ENCODE assay signal across 17 cellular contexts in genomic region chr10:91935886-91936285, GRCh38. TPM values are rescaled to one million over a fixed set of nuclear protein-coding genes. Genes with fewer than 3 reads are reported as not detected.
DNase-seq lines count a peak whose midpoint lies in the region; ATAC-seq and TF ChIP-seq lines count a peak whose summit lies in the region.
"Had no signal": no experiment of that assay in that cellular context is flagged by ENCODE, and none has a peak within 500 bp of the region (broad histone marks: within the 10 kb centered on the region; RNA-seq: fewer than 3 reads in every experiment).

No MANE protein-coding gene starts in this region.

- H4K20me1 ChIP-seq in IMR-90 (ENCODE audit: insufficient read depth, low read length) (peaks cover 38% of the 10 kb centered on the region), mammary epithelial cell (ENCODE audit: insufficient read depth, low read length) (no peaks in the 10 kb centered on the region), H9 (ENCODE audit: control insufficient read depth, insufficient read depth, insufficient read length) (no peaks in the 10 kb centered on the region)

- H2BK120ac ChIP-seq in IMR-90 (ENCODE audit: low read depth, low read length) (no peak overlapping the region), H9 (ENCODE audit: low read depth, low read length, poor library complexity, severe bottlenecking) (no peak overlapping the region)

- H2BK5ac ChIP-seq in IMR-90 (ENCODE audit: low read depth, low read length, poor library complexity, severe bottlenecking) (no peak overlapping the region), H9 (ENCODE audit: insufficient read length, low read length) (no peak overlapping the region)

- TF ChIP-seq RAD21 in IMR-90 (IDR thresholded peaks at IDR 0.05; ENCODE audit: low read length) = no peak

- intact Hi-C loops in IMR-90 (cut with micrococcal nuclease) (no loop called here), mammary epithelial cell (cut with micrococcal nuclease) (no loop called here)
- intact Hi-C loops in activated T-helper 2 cell treated with anti-CD3 and anti-CD28 coated beads, Interferon-gamma antibody, Interleukin-2, Interleukin-4, amounts not matched to agents 10 μg/mL and 5 μg/mL and 100 μg/mL, durations not matched to agents 14 hours and 24 hours and 36 hours (cut with micrococcal nuclease) = no loop called here

- no peak overlapping the region for H2AK9ac ChIP-seq in IMR-90 (replicated peaks; ENCODE audit: low read depth, low read length, poor library complexity)

- ATAC-seq in IMR-90 (ENCODE audit: low read depth) (no peak), GM21390 (IDR thresholded peaks at IDR 0.05; ENCODE audit: unreplicated experiment) (no peak)
- ATAC-seq: CD8-positive, alpha-beta T cell; GM12878 had no signal

- H3K27me3 ChIP-seq in IMR-90 (ENCODE audit: control insufficient read depth, insufficient read depth, low read length) = no peaks in the 10 kb centered on the region
- H3K27me3 ChIP-seq in mammary epithelial cell (ENCODE audit: insufficient read depth, low read length) = no peaks in the 10 kb centered on the region
- H3K27me3 ChIP-seq in H9 (ENCODE audit: insufficient read depth, low read length) = no peaks in the 10 kb centered on the region
- H3K27me3 ChIP-seq: BLaER1, SJSA1 had no signal

- TF ChIP-seq CTCF in IMR-90 (conservative IDR thresholded peaks at IDR 0.05; ENCODE audit: low read depth, low read length) (no peak), mammary epithelial cell (conservative IDR thresholded peaks at IDR 0.05 in 1 of 2, IDR thresholded peaks at IDR 0.05 in 1 of 2; ENCODE audit: extremely low read depth in 1 of 2, insufficient read depth in 1 of 2, low read depth in 1 of 2, low read length in 2 of 2) (no peak), H9 (conservative IDR thresholded peaks at IDR 0.05) (no peak)

- H3K4me2 ChIP-seq in IMR-90 (ENCODE audit: low read depth, low read length) (no peak overlapping the region), mammary epithelial cell (ENCODE audit: insufficient read depth, low read depth, low read length) (peak overlapping the region; percentile 50), H9 (ENCODE audit: insufficient read depth, insufficient read length, low read length) (no peak overlapping the region)
- H3K4me2 ChIP-seq: BLaER1 had no signal

- H3K9me3 ChIP-seq in IMR-90 (ENCODE audit: control insufficient read depth, insufficient read depth, low read length) (no peaks in the 10 kb centered on the region), mammary epithelial cell (replicated peaks; ENCODE audit: insufficient read depth, low read length) (no peaks in the 10 kb centered on the region), H9 (ENCODE audit: control insufficient read depth, low read depth, low read length) (no peaks in the 10 kb centered on the region)
- H3K9me3 ChIP-seq: BLaER1, SJSA1 had no signal

- no peak for TF ChIP-seq POLR2A in IMR-90 (IDR thresholded peaks at IDR 0.05; ENCODE audit: low read depth, low read length)

- DNase-seq in ELR (ENCODE audit: low read depth) (peak; percentile 55), IMR-90 (peak; percentile 13), mammary epithelial cell (peak; percentile 79), kidney tubule cell (ENCODE audit: low spot score) (peak; percentile 27), H9 (no peak)
- no peak for DNase-seq in stimulated activated CD4-positive, alpha-beta T cell treated with anti-CD3 and anti-CD28 coated beads, Interleukin-4, amount 100 ng/mL, for 24 hours
- DNase-seq in activated T-helper 2 cell treated with anti-CD3 and anti-CD28 coated beads, Interferon-gamma antibody, Interleukin-2, Interleukin-4, amounts not matched to agents 10 μg/mL and 5 μg/mL and 100 μg/mL, durations not matched to agents 14 hours and 24 hours and 36 hours (ENCODE audit: low spot score) = no peak
- DNase-seq: CD8-positive, alpha-beta T cell; DMS79 treated with DMSO at 0.1 percent for 48 hours; GDM1; NCI-H187; NCI-H345; NCI-H526 had no signal

- no peak overlapping the region for H3T11ph ChIP-seq in H9 (ENCODE audit: low read length)

- no peak overlapping the region for H4K91ac ChIP-seq in IMR-90 (ENCODE audit: insufficient read depth, low read depth, low read length)
- H4K91ac ChIP-seq in H9 (ENCODE audit: insufficient read length, low read depth, low read length) = no peak overlapping the region

- H3K79me2 ChIP-seq in mammary epithelial cell (ENCODE audit: insufficient read depth, low read length) (peaks cover 94% of the 10 kb centered on the region), H9 (ENCODE audit: insufficient read depth, low read length) (peaks cover 6% of the 10 kb centered on the region; the same call in 1 of the 2 replicates)

- H3K56ac ChIP-seq in IMR-90 (ENCODE audit: extremely low read depth, insufficient read depth, low read length) (no peak overlapping the region), H9 (ENCODE audit: insufficient read length, low read depth, low read length) (no peak overlapping the region)

- H3K27ac ChIP-seq in IMR-90 (ENCODE audit: insufficient read depth, low read length) = no peak overlapping the region
- H3K27ac ChIP-seq in mammary epithelial cell (ENCODE audit: insufficient read depth, low read depth, low read length) = peak overlapping the region; percentile 40
- no peak overlapping the region for H3K27ac ChIP-seq in H9 (ENCODE audit: insufficient read length, low read depth, low read length)
- H3K27ac ChIP-seq: BLaER1, SJSA1 had no signal

- H3K23ac ChIP-seq in IMR-90 (ENCODE audit: low read depth, low read length) = no peak overlapping the region
- H3K23ac ChIP-seq in H9 (ENCODE audit: insufficient read length, low read depth, low read length) = no peak overlapping the region

- POLR2A ChIA-PET in IMR-90 (lab: Charles Lee; ENCODE audit: unreplicated experiment) = interaction anchor here (0.6 kb wide), 1 partner anchor 407 kb away, joined by 3 read pairs; no protein-coding TSS in a partner anchor

- peaks cover 17 to 45% (median 35%) of the 10 kb centered on the region in 3 experiments; a peak in 5 of 7 replicates for H3K36me3 Mint-ChIP-seq in H9 (ENCODE audit: insufficient read depth in 1 of 3, low read depth in 3 of 3)
- peaks cover 62% of the 10 kb centered on the region for H3K36me3 Mint-ChIP-seq in activated T-helper 2 cell treated with anti-CD3 and anti-CD28 coated beads, Interferon-gamma antibody, Interleukin-2, Interleukin-4, amounts not matched to agents 10 μg/mL and 5 μg/mL and 100 μg/mL, durations not matched to agents 14 hours and 24 hours and 36 hours (ENCODE audit: low read depth)

- H3K14ac ChIP-seq in IMR-90 (replicated peaks; ENCODE audit: low read depth, low read length) (no peak overlapping the region), H9 (ENCODE audit: insufficient read depth, low read length) (no peak overlapping the region)

- dilution Hi-C loops in IMR-90 (cut with HindIII; ENCODE audit: low sequenced_read_pairs, unreplicated experiment) = no loop called here
- dilution Hi-C loops in mammary epithelial cell (cut with HindIII; ENCODE audit: low sequenced_read_pairs) = no loop called here

- H3K9me3 Mint-ChIP-seq in H9 = no peaks in the 10 kb centered on the region
- H3K9me3 Mint-ChIP-seq in activated T-helper 2 cell treated with anti-CD3 and anti-CD28 coated beads, Interferon-gamma antibody, Interleukin-2, Interleukin-4, amounts not matched to agents 10 μg/mL and 5 μg/mL and 100 μg/mL, durations not matched to agents 14 hours and 24 hours and 36 hours = no peaks in the 10 kb centered on the region
- H3K9me3 Mint-ChIP-seq: CD8-positive, alpha-beta T cell had no signal

- H2BK15ac ChIP-seq in IMR-90 (ENCODE audit: low read depth, low read length) (no peak overlapping the region), H9 (ENCODE audit: low read depth, low read length) (no peak overlapping the region)

- peaks cover 17% of the 10 kb centered on the region for H3K36me3 ChIP-seq in IMR-90 (ENCODE audit: control insufficient read depth, insufficient read depth, low read length)
- peaks cover 5% of the 10 kb centered on the region for H3K36me3 ChIP-seq in mammary epithelial cell (ENCODE audit: insufficient read depth, low read length)

- no peak overlapping the region for H3K27ac Mint-ChIP-seq in H9
- H3K27ac Mint-ChIP-seq in activated T-helper 2 cell treated with anti-CD3 and anti-CD28 coated beads, Interferon-gamma antibody, Interleukin-2, Interleukin-4, amounts not matched to agents 10 μg/mL and 5 μg/mL and 100 μg/mL, durations not matched to agents 14 hours and 24 hours and 36 hours = no peak overlapping the region
- H3K27ac Mint-ChIP-seq: CD8-positive, alpha-beta T cell had no signal

- H2AFZ ChIP-seq in IMR-90 (replicated peaks; ENCODE audit: low read length, poor library complexity) (no peak overlapping the region), mammary epithelial cell (ENCODE audit: low read depth, low read length) (no peak overlapping the region), H9 (ENCODE audit: low read length) (no peak overlapping the region)

- H4K5ac ChIP-seq in IMR-90 (ENCODE audit: low read depth, low read length) (no peak overlapping the region), H9 (ENCODE audit: insufficient read length, low read depth, low read length) (no peak overlapping the region)

- H3K4me1 Mint-ChIP-seq in H9 = peaks cover 3 to 7% of the 10 kb centered on the region in 2 experiments; a peak in 3 of 4 replicates
- H3K4me1 Mint-ChIP-seq in activated T-helper 2 cell treated with anti-CD3 and anti-CD28 coated beads, Interferon-gamma antibody, Interleukin-2, Interleukin-4, amounts not matched to agents 10 μg/mL and 5 μg/mL and 100 μg/mL, durations not matched to agents 14 hours and 24 hours and 36 hours (ENCODE audit: low read depth) = peaks cover 31% of the 10 kb centered on the region

- no peaks in the 10 kb centered on the region for H3K23me2 ChIP-seq in H9 (ENCODE audit: insufficient read length, low read depth, low read length, poor library complexity, severe bottlenecking)

- no peak overlapping the region for H3K18ac ChIP-seq in IMR-90 (ENCODE audit: low read depth, low read length)
- no peak overlapping the region for H3K18ac ChIP-seq in H9 (ENCODE audit: insufficient read length, low read depth, low read length)

- no peak overlapping the region for H4K8ac ChIP-seq in IMR-90 (ENCODE audit: low read depth in 2 of 2, low read length in 2 of 2)
- H4K8ac ChIP-seq in H9 (replicated peaks; ENCODE audit: insufficient read length, low read depth, low read length) = no peak overlapping the region

- H2AK5ac ChIP-seq in IMR-90 (ENCODE audit: low read depth, low read length) = no peak overlapping the region
- H2AK5ac ChIP-seq in H9 (ENCODE audit: insufficient read length, low read length) = no peak overlapping the region

- no peak overlapping the region for H3K4me3 ChIP-seq in IMR-90 (ENCODE audit: insufficient read depth, low read depth, low read length)
- no peak overlapping the region for H3K4me3 ChIP-seq in mammary epithelial cell (replicated peaks in 1 of 3; ENCODE audit: insufficient read depth in 1 of 3, low read depth in 2 of 3, low read length in 3 of 3)
- H3K4me3 ChIP-seq: BLaER1, GM12878, SJSA1 had no signal

- no peak overlapping the region for H3K4me3 Mint-ChIP-seq in H9
- no peak overlapping the region for H3K4me3 Mint-ChIP-seq in activated T-helper 2 cell treated with anti-CD3 and anti-CD28 coated beads, Interferon-gamma antibody, Interleukin-2, Interleukin-4, amounts not matched to agents 10 μg/mL and 5 μg/mL and 100 μg/mL, durations not matched to agents 14 hours and 24 hours and 36 hours (ENCODE audit: low read depth)
- H3K4me3 Mint-ChIP-seq: CD8-positive, alpha-beta T cell had no signal

- no peak overlapping the region for H2BK12ac ChIP-seq in H9 (ENCODE audit: insufficient read length, low read depth, low read length)

- H3K9me1 ChIP-seq in IMR-90 (ENCODE audit: insufficient read depth, low read length) = peaks cover 16% of the 10 kb centered on the region

- no CpG with 5 or more reads among the region's 2 CpGs for whole genome bisulfite sequencing in IMR-90 (ENCODE audit: extremely low coverage in 2 of 2, insufficient read length in 1 of 2), 2 experiments
- WGBS in mammary epithelial cell (ENCODE audit: low coverage, missing lambda C conversion rate) = 57% methylated on average over 2 of the region's 2 CpGs
- WGBS in H9 (ENCODE audit: extremely low coverage, insufficient read length, low lambda C conversion rate) = no CpG with 5 or more reads among the region's 2 CpGs

- peaks cover 40 to 67% of the 10 kb centered on the region in 2 experiments for H3K79me1 ChIP-seq in IMR-90 (ENCODE audit: low read depth in 1 of 2, low read length in 2 of 2)
- H3K79me1 ChIP-seq in H9 (ENCODE audit: insufficient read depth, low read depth, low read length, poor library complexity, severe bottlenecking) = peaks cover 17% of the 10 kb centered on the region

- BruUV-seq in IMR-90 (replicated peaks; lab: Mats Ljungman, UMichigan) = no TSS peak
- no TSS peak for BruUV-seq in mammary epithelial cell (replicated peaks; lab: Mats Ljungman, UMichigan)

- no peak overlapping the region for H2BK20ac ChIP-seq in IMR-90 (ENCODE audit: low read depth, low read length)
- no peak overlapping the region for H2BK20ac ChIP-seq in H9 (ENCODE audit: low read depth, low read length, poor library complexity, severe bottlenecking)

- CTCF ChIA-PET in IMR-90 (lab: Yijun Ruan, JAX) (interaction anchor here (0.6 to 0.7 kb wide), 4 partner anchors 11 to 702 kb away, joined by 3 read pairs; no protein-coding TSS in a partner anchor), mammary epithelial cell (lab: Charles Lee; ENCODE audit: low non-redundant PET) (no interaction called here)

- peaks cover 7% of the 10 kb centered on the region; the same call in 1 of the 2 replicates for H3K4me1 ChIP-seq in IMR-90 (ENCODE audit: control insufficient read depth, insufficient read depth, low read length)
- H3K4me1 ChIP-seq in mammary epithelial cell (ENCODE audit: insufficient read depth, low read length) = peaks cover 20% of the 10 kb centered on the region
- no peaks in the 10 kb centered on the region for H3K4me1 ChIP-seq in H9 (ENCODE audit: insufficient read depth, low read length)
- H3K4me1 ChIP-seq: BLaER1, SJSA1 had no signal

- in situ Hi-C loops in IMR-90 (cut with MboI; ENCODE audit: low sequenced_read_pairs) = no loop called here
- in situ Hi-C loops in mammary epithelial cell (cut with MboI; ENCODE audit: low sequenced_read_pairs in 2 of 2) = no loop called here

- H3K9ac ChIP-seq in IMR-90 (ENCODE audit: low read depth, low read length) = no peak overlapping the region
- no peak overlapping the region for H3K9ac ChIP-seq in mammary epithelial cell (ENCODE audit: insufficient read depth, low read length)
- H3K9ac ChIP-seq in H9 (ENCODE audit: extremely low read depth, insufficient read length, low read length) = no peak overlapping the region
- H3K9ac ChIP-seq: BLaER1 had no signal

- H3K27me3 Mint-ChIP-seq in H9 (ENCODE audit: low read depth) = no peaks in the 10 kb centered on the region
- no peaks in the 10 kb centered on the region for H3K27me3 Mint-ChIP-seq in activated T-helper 2 cell treated with anti-CD3 and anti-CD28 coated beads, Interferon-gamma antibody, Interleukin-2, Interleukin-4, amounts not matched to agents 10 μg/mL and 5 μg/mL and 100 μg/mL, durations not matched to agents 14 hours and 24 hours and 36 hours (ENCODE audit: low read depth)

- H3K4ac ChIP-seq in IMR-90 (ENCODE audit: low read depth, low read length) (no peak overlapping the region), H9 (ENCODE audit: low read depth, low read length) (no peak overlapping the region)

RNA-seq across cellular contexts. Expression of gene BTAF1, which starts 12.3 kb away (rescaled TPM):
- 42.3 and 48.0 TPM in 2 replicates for total RNA-seq in IMR-90 (2012; rRNA removed)
- 12.1 and 15.0 TPM in 2 replicates for polyA plus RNA-seq in IMR-90 (2012; rRNA removed)
- polyA plus RNA-seq in IMR-90 (2012; cell fraction: cytosol; rRNA removed) = 1.0 and 1.3 TPM in 2 replicates
- 12.3 and 110 TPM in 2 replicates for polyA plus RNA-seq in IMR-90 (2012; cell fraction: nucleus; rRNA removed; ENCODE audit: low replicate concordance)
- 10 to 100 TPM; 33.2 to 55.8 TPM for total RNA-seq in mammary epithelial cell
- 11.9 TPM for polyA plus RNA-seq in mammary epithelial cell
- 26.7 TPM for polyA minus RNA-seq in mammary epithelial cell
- 42.5 and 45.2 TPM in 2 replicates for total RNA-seq in H9 (2021)
- total RNA-seq in activated T-helper 2 cell treated with anti-CD3 and anti-CD28 coated beads, Interferon-gamma antibody, Interleukin-2, Interleukin-4, amounts not matched to agents 10 μg/mL and 5 μg/mL and 100 μg/mL, durations not matched to agents 14 hours and 24 hours and 36 hours = 66.0 and 68.2 TPM in 2 replicates

RNA-seq across cellular contexts. Expression of gene FGFBP3, which starts 26.6 kb away (rescaled TPM):
- under 0.01 and 0.28 TPM in 2 replicates for total RNA-seq in IMR-90 (2012; rRNA removed)
- polyA plus RNA-seq in IMR-90 (2012; rRNA removed) = 0.34 and 0.36 TPM in 2 replicates
- polyA plus RNA-seq in IMR-90 (2012; cell fraction: cytosol; rRNA removed) = 0.25 and 0.43 TPM in 2 replicates
- polyA plus RNA-seq in IMR-90 (2012; cell fraction: nucleus; rRNA removed; ENCODE audit: low replicate concordance) = 0.30 TPM in 2 replicates
- total RNA-seq in mammary epithelial cell = under 1 TPM; 0.17 to 0.68 TPM
- polyA plus RNA-seq in mammary epithelial cell = 0.11 TPM
- polyA minus RNA-seq in mammary epithelial cell = not detected
- total RNA-seq in H9 (2021) = 49.0 and 49.3 TPM in 2 replicates
- total RNA-seq in activated T-helper 2 cell treated with anti-CD3 and anti-CD28 coated beads, Interferon-gamma antibody, Interleukin-2, Interleukin-4, amounts not matched to agents 10 μg/mL and 5 μg/mL and 100 μg/mL, durations not matched to agents 14 hours and 24 hours and 36 hours = 1.8 and 2.4 TPM in 2 replicates
- total RNA-seq: SJSA1 had no signal

Comparison
In these comparisons a context has a peak if more than half of its experiments do, and no peak if none do; other contexts are left out.
1. DNase-seq: peak in ELR (single experiment), IMR-90 (single experiment), mammary epithelial cell (single experiment) and kidney tubule cell (single experiment); none in H9 (single experiment), stimulated activated CD4-positive, alpha-beta T cell treated with anti-CD3 and anti-CD28 coated beads, Interleukin-4, amount 100 ng/mL, for 24 hours (single experiment) and activated T-helper 2 cell treated with anti-CD3 and anti-CD28 coated beads, Interferon-gamma antibody, Interleukin-2, Interleukin-4, amounts not matched to agents 10 μg/mL and 5 μg/mL and 100 μg/mL, durations not matched to agents 14 hours and 24 hours and 36 hours (single experiment).
2. RNA of gene FGFBP3, which starts 26.6 kb away (total RNA-seq): 49.0 to 49.3 TPM in H9; 1.8 to 2.4 TPM in activated T-helper 2 cell treated with anti-CD3 and anti-CD28 coated beads, Interferon-gamma antibody, Interleukin-2, Interleukin-4, amounts not matched to agents 10 μg/mL and 5 μg/mL and 100 μg/mL, durations not matched to agents 14 hours and 24 hours and 36 hours, 0.17 to 0.68 TPM in mammary epithelial cell and under 0.01 to 0.28 TPM in IMR-90; every median in the first group is over 10 times any median in the second.